ENCODE assay signal across 8 cellular contexts in genomic region chr6:40962241-40962640, GRCh38.
DNase-seq lines count a peak whose midpoint lies in the region; ATAC-seq and TF ChIP-seq lines count a peak whose summit lies in the region.

No MANE protein-coding gene starts in this region.

- H3K4me1 Mint-ChIP-seq in activated CD8-positive, alpha-beta memory T cell treated with anti-CD3 and anti-CD28 coated beads, Interleukin-2, amount 10 ng/mL, durations not matched to agents 7 days and 5 days, result peaks cover 20% of the 10 kb centered on the region

- TF ChIP-seq POLR2A in sigmoid colon (IDR thresholded peaks at IDR 0.05), result no peak

- H3K36me3 Mint-ChIP-seq in activated CD8-positive, alpha-beta memory T cell treated with anti-CD3 and anti-CD28 coated beads, Interleukin-2, amount 10 ng/mL, durations not matched to agents 7 days and 5 days, result peaks cover 1% of the 10 kb centered on the region

- H3K4me3 Mint-ChIP-seq in activated CD8-positive, alpha-beta memory T cell treated with anti-CD3 and anti-CD28 coated beads, Interleukin-2, amount 10 ng/mL, durations not matched to agents 7 days and 5 days, result no peak overlapping the region

- no peaks in the 10 kb centered on the region for H3K9me3 ChIP-seq in sigmoid colon

- peak overlapping the region; percentile 60 for H3K27ac Mint-ChIP-seq in activated CD8-positive, alpha-beta memory T cell treated with anti-CD3 and anti-CD28 coated beads, Interleukin-2, amount 10 ng/mL, durations not matched to agents 7 days and 5 days

- H3K36me3 ChIP-seq in sigmoid colon, result no peaks in the 10 kb centered on the region

- DNase-seq in activated CD8-positive, alpha-beta memory T cell treated with anti-CD3 and anti-CD28 coated beads, Interleukin-2, amount 10 ng/mL, durations not matched to agents 7 days and 5 days, result peak; percentile 77
- no peak for DNase-seq in activated CD8-positive, alpha-beta memory T cell treated with anti-CD3 and anti-CD28 coated beads, Interleukin-2, amount 50 U/mL, for 48 hours
- DNase-seq in KBM-7 (peak; percentile 2), astrocyte of the cerebellum (ENCODE audit: low read depth) (peak; percentile 80), nucleus accumbens (lab: John Stamatoyannopoulos, UW) (no peak), sigmoid colon (no peak), cardiac septum (ENCODE audit: low spot score) (no peak)
- DNase-seq in stimulated activated CD8-positive, alpha-beta memory T cell treated with anti-CD3 and anti-CD28 coated beads, Interleukin-4, amount 100 ng/mL, for 48 hours, result peak; percentile 25

- peak; percentile 92 for ATAC-seq in activated CD8-positive, alpha-beta memory T cell treated with anti-CD3 and anti-CD28 coated beads, Interleukin-2, amount 10 ng/mL, durations not matched to agents 7 days and 5 days

- 46 to 48% methylated on average over 2 of the region's 2 CpGs for WGBS in sigmoid colon, 2 donors

- H3K27me3 Mint-ChIP-seq in activated CD8-positive, alpha-beta memory T cell treated with anti-CD3 and anti-CD28 coated beads, Interleukin-2, amount 10 ng/mL, durations not matched to agents 7 days and 5 days, result peaks cover 7% of the 10 kb centered on the region

- intact Hi-C loops in sigmoid colon (cut with DNase I) (no loop called here), cardiac septum (cut with DNase I) (no loop called here)

- no peak for TF ChIP-seq EP300 in sigmoid colon (IDR thresholded peaks at IDR 0.05)

- H3K27me3 ChIP-seq in sigmoid colon, result no peaks in the 10 kb centered on the region

- no peak overlapping the region for H3K27ac ChIP-seq in sigmoid colon

- CTCF ChIA-PET in activated CD8-positive, alpha-beta memory T cell treated with anti-CD3 and anti-CD28 coated beads, Interleukin-2, amount 10 ng/mL, durations not matched to agents 7 days and 5 days (lab: Charles Lee), result no interaction called here

- peaks cover 0 to 8% (median 4%) of the 10 kb centered on the region in 4 donors for H3K4me1 ChIP-seq in sigmoid colon

- H3K9me3 Mint-ChIP-seq in activated CD8-positive, alpha-beta memory T cell treated with anti-CD3 and anti-CD28 coated beads, Interleukin-2, amount 10 ng/mL, durations not matched to agents 7 days and 5 days (ENCODE audit: low read depth), result no peaks in the 10 kb centered on the region

- TF ChIP-seq CTCF in astrocyte of the cerebellum (IDR thresholded peaks at IDR 0.05; ENCODE audit: low read depth, low read length, missing control alignments) (no peak), sigmoid colon (IDR thresholded peaks at IDR 0.05) (no peak)

- H3K4me3 ChIP-seq in astrocyte of the cerebellum (ENCODE audit: low read depth, low read length) (no peak overlapping the region), sigmoid colon (no peak overlapping the region)

- in situ Hi-C loops in KBM-7 (cut with MboI; ENCODE audit: low pct_unique_long_range_greater_than_20kb, low sequenced_read_pairs) (no loop called here), astrocyte of the cerebellum (cut with HindIII; ENCODE audit: low sequenced_read_pairs) (no loop called here)

Comparison
In these comparisons a context has a peak if more than half of its experiments do, and no peak if none do; other contexts are left out.
1. DNase-seq: peak in activated CD8-positive, alpha-beta memory T cell treated with anti-CD3 and anti-CD28 coated beads, Interleukin-2, amount 10 ng/mL, durations not matched to agents 7 days and 5 days (single experiment), KBM-7 (single experiment), astrocyte of the cerebellum (single experiment) and stimulated activated CD8-positive, alpha-beta memory T cell treated with anti-CD3 and anti-CD28 coated beads, Interleukin-4, amount 100 ng/mL, for 48 hours (single experiment); none in activated CD8-positive, alpha-beta memory T cell treated with anti-CD3 and anti-CD28 coated beads, Interleukin-2, amount 50 U/mL, for 48 hours (single experiment), nucleus accumbens (0 of 56), sigmoid colon (single experiment) and cardiac septum (single experiment).